1 cellular context compared by ENCODE assay signal in genomic region chrX:120468825-120469525, GRCh38.
TF ChIP-seq lines count a peak whose summit lies in the region.

TSS of gene LAMP2 (minus strand) at chrX:120469296. CDS start at chrX:120469169, 127 bp downstream.

TF ChIP-seq in GM12878, 131 proteins besides CTCF, POLR2A, EP300 and RAD21 (continued from another document):
- TF ChIP-seq, protein P1, sequence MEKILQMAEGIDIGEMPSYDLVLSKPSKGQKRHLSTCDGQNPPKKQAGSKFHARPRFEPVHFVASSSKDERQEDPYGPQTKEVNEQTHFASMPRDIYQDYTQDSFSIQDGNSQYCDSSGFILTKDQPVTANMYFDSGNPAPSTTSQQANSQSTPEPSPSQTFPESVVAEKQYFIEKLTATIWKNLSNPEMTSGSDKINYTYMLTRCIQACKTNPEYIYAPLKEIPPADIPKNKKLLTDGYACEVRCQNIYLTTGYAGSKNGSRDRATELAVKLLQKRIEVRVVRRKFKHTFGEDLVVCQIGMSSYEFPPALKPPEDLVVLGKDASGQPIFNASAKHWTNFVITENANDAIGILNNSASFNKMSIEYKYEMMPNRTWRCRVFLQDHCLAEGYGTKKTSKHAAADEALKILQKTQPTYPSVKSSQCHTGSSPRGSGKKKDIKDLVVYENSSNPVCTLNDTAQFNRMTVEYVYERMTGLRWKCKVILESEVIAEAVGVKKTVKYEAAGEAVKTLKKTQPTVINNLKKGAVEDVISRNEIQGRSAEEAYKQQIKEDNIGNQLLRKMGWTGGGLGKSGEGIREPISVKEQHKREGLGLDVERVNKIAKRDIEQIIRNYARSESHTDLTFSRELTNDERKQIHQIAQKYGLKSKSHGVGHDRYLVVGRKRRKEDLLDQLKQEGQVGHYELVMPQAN (conservative IDR thresholded peaks at IDR 0.05): 0 out of 2 replicates have a peak, but pooled peaks have one; percentile 64
- peak; percentile 41; the same call in 1 of the 2 replicates for TF ChIP-seq SIN3A (IDR thresholded peaks at IDR 0.05; ENCODE audit: low read depth, low read length)
